Comparison of ENCODE assay signal across 8 cellular contexts in the genomic region with DNA sequence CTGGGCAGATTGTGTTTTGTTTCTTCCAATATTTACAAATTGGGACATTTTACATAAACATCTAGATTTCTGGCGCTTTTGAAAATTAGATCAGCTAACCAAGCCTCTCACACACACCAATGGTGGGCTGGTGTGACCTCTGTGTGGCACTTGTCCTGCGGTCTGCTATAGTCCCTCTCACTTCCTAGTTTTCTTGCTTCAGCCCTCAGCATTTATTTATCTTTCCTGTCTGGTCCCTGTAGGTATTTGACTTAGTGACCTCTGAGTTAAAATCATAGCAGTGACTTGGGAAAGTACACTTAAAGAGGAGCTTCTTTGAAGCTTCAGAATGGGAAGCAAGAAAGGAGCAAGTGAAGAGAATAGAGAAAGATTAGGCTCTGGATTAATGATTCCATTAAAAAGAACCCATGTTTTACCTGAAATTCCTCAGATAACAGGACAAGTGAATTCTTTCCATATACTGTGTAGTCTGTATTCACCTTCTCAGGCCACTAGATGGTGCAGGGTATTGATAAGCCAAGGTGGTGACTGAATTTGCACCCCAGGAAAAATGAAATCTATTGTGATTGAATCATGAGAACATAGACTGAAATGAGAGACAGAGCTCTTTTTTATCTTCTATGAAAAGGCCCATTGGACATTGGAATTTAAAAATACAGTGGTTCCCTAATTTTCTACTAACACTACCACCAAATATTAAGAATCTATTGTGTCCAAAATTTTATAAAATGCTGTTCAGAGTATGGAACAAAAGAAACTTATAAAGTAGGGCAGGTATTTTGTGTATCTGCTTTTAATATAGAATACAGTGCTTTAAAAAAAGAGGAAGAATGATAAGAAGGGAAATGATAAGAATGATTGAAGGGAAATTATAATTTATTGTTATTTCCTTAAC. TPM values are rescaled to one million over a fixed set of nuclear protein-coding genes. Genes with fewer than 3 reads are reported as not detected.
DNase-seq lines count a peak whose midpoint lies in the region; ATAC-seq and TF ChIP-seq lines count a peak whose summit lies in the region.

No MANE protein-coding gene starts in this region.

- peak overlapping the region; percentile 5 for H3K27ac Mint-ChIP-seq in CD4-positive, alpha-beta T cell

- peaks cover 30% of the 10 kb centered on the region for H3K4me1 Mint-ChIP-seq in CD4-positive, alpha-beta T cell (ENCODE audit: low read depth)

- WGBS in right cardiac atrium: 51% methylated on average over 2 of the region's 2 CpGs

- no peak overlapping the region for H3K4me3 Mint-ChIP-seq in CD4-positive, alpha-beta T cell

- no peaks in the 10 kb centered on the region for H3K9me3 ChIP-seq in CD4-positive, alpha-beta T cell (ENCODE audit: control insufficient read depth, low read length)
- H3K9me3 ChIP-seq in lower lobe of right lung (no peaks in the 10 kb centered on the region), right cardiac atrium (ENCODE audit: control insufficient read depth, low read length) (no peaks in the 10 kb centered on the region)

- H3K36me3 ChIP-seq in lower lobe of right lung: no peaks in the 10 kb centered on the region

- ATAC-seq in CD4-positive, alpha-beta T cell (ENCODE audit: poor library complexity): peak; percentile 47
- ATAC-seq in GM18517 (IDR thresholded peaks at IDR 0.05; ENCODE audit: unreplicated experiment) (peak; percentile 71), HG03354 (IDR thresholded peaks at IDR 0.05; ENCODE audit: poor library complexity, severe bottlenecking, unreplicated experiment) (peak; percentile 68), lower lobe of right lung (peak; percentile 43 to 69), right cardiac atrium (no peak)

- H3K9me3 Mint-ChIP-seq in CD4-positive, alpha-beta T cell: no peaks in the 10 kb centered on the region

- DNase-seq in CD4-positive, alpha-beta T cell: no peak
- DNase-seq in lower lobe of right lung: no peak
- no peak for DNase-seq in NCI-H748 treated with DMSO at 0.1 percent for 48 hours (lab: John Stamatoyannopoulos, UW)
- no peak for DNase-seq in activated CD4-positive, alpha-beta T cell treated with anti-CD3 and anti-CD28 coated beads, Interleukin-2, amount 50 U/mL, for 48 hours
- no peak for DNase-seq in right cardiac atrium

- POLR2A ChIA-PET in CD4-positive, alpha-beta T cell (lab: Charles Lee): interaction anchor here (1.0 to 3.5 kb wide), 8 partner anchors 8 to 110 kb away, joined by 3 to 18 read pairs (median 4); no protein-coding TSS in a partner anchor

- no peaks in the 10 kb centered on the region for H3K36me3 Mint-ChIP-seq in CD4-positive, alpha-beta T cell (ENCODE audit: low read depth)

- no peaks in the 10 kb centered on the region for H3K27me3 ChIP-seq in CD4-positive, alpha-beta T cell (ENCODE audit: control insufficient read depth, insufficient read depth, low read length)
- H3K27me3 ChIP-seq in lower lobe of right lung (ENCODE audit: low read depth): no peaks in the 10 kb centered on the region
- H3K27me3 ChIP-seq in right cardiac atrium (ENCODE audit: control insufficient read depth, insufficient read depth): no peaks in the 10 kb centered on the region

- no peaks in the 10 kb centered on the region for H3K27me3 Mint-ChIP-seq in CD4-positive, alpha-beta T cell

- no peak overlapping the region for H3K27ac ChIP-seq in CD4-positive, alpha-beta T cell (ENCODE audit: low read depth, low read length)
- no peak overlapping the region for H3K27ac ChIP-seq in lower lobe of right lung
- H3K27ac ChIP-seq in right cardiac atrium (ENCODE audit: low read length): no peak overlapping the region

- peak; percentile 79 for TF ChIP-seq CTCF in CD4-positive, alpha-beta T cell (IDR thresholded peaks at IDR 0.05)
- TF ChIP-seq CTCF in WI38 (IDR thresholded peaks at IDR 0.05; ENCODE audit: low read depth, low read length): peak; percentile 45; the same call in 1 of the 2 replicates
- peak; percentile 45 for TF ChIP-seq CTCF in lower lobe of right lung (IDR thresholded peaks at IDR 0.05)

- H3K4me3 ChIP-seq in WI38 (ENCODE audit: low read depth, low read length) (no peak overlapping the region), lower lobe of right lung (no peak overlapping the region), right cardiac atrium (ENCODE audit: low read length) (no peak overlapping the region)

- CTCF ChIA-PET in CD4-positive, alpha-beta T cell (lab: Charles Lee): interaction anchor here (0.6 to 4.8 kb wide), 13 partner anchors 8 to 137 kb away, joined by 3 to 71 read pairs (median 5); a partner anchor contains a TSS

- intact Hi-C loops in CD4-positive, alpha-beta T cell (cut with DNase I, micrococcal nuclease): loop anchor here (1.0 to 10.0 kb wide), 5 partner anchors 24 to 1944 kb away; a partner anchor contains a TSS
- intact Hi-C loops in lower lobe of right lung (cut with DNase I): no loop called here
- intact Hi-C loops in right cardiac atrium (cut with DNase I): no loop called here

- H3K4me1 ChIP-seq in lower lobe of right lung: no peaks in the 10 kb centered on the region
- H3K4me1 ChIP-seq in right cardiac atrium (ENCODE audit: control insufficient read depth, insufficient read depth, low read length): peaks cover 4% of the 10 kb centered on the region

RNA-seq across cellular contexts. Expression of a gene that starts 7.1 kb away (rescaled TPM):
- total RNA-seq in CD4-positive, alpha-beta T cell: 1 to 10 TPM; 7.0 to 7.3 TPM
- total RNA-seq in lower lobe of right lung: 5.6 TPM
- total RNA-seq in right cardiac atrium: 10 to 100 TPM in 1 of 4 donors, 1 to 10 TPM in 3; 7.8 to 10.1 (median 8.3) TPM
- polyA plus RNA-seq in right cardiac atrium: 4.4 TPM

Comparison
In these comparisons a context has a peak if more than half of its experiments do, and no peak if none do; other contexts are left out.
1. ATAC-seq: peak in CD4-positive, alpha-beta T cell (single experiment), GM18517 (single experiment), HG03354 (single experiment) and lower lobe of right lung (2 of 2); none in right cardiac atrium (0 of 2).
2. intact Hi-C loops: an anchor here in CD4-positive, alpha-beta T cell (1.0 to 10.0 kb wide); none called in lower lobe of right lung and right cardiac atrium.
3. Peak in every context shown above with its lines, with median percentiles within 50 percentile points of each other: CTCF ChIP-seq.